1 cellular context compared by ENCODE assay signal in genomic region chr19:12806242-12807131, GRCh38.
TF ChIP-seq lines count a peak whose summit lies in the region.

RNASEH2A (plus strand) TSS chr19:12806584; CDS start chr19:12806674, 90 bp downstream.

TF ChIP-seq in HepG2, 621 proteins besides CTCF, POLR2A, EP300 and RAD21 (continued from another document and continues in another):
- TF ChIP-seq ZNF687 (CRISPR knock-in tag; IDR thresholded peaks at IDR 0.05) (peak; percentile 97), GPN1 (CRISPR knock-in tag; IDR thresholded peaks at IDR 0.05; ENCODE audit: borderline replicate concordance) (no peak), DMAP1 (CRISPR knock-in tag; IDR thresholded peaks at IDR 0.05) (peak; percentile 74), E2F2 (CRISPR knock-in tag; IDR thresholded peaks at IDR 0.05; ENCODE audit: borderline replicate concordance) (peak; percentile 83; the same call in 1 of the 2 replicates), TBL1XR1 (IDR thresholded peaks at IDR 0.05; ENCODE audit: borderline replicate concordance, low read length, partially characterized antibody) (no peak), BORCS8-MEF2B (CRISPR knock-in tag; IDR thresholded peaks at IDR 0.05) (peak; percentile 78; the same call in 1 of the 2 replicates), ZNF512 (CRISPR knock-in tag; IDR thresholded peaks at IDR 0.05) (no peak), TOE1 (CRISPR knock-in tag; IDR thresholded peaks at IDR 0.05) (no peak), MED1 (CRISPR knock-in tag; IDR thresholded peaks at IDR 0.05) (peak; percentile 50; the same call in 1 of the 2 replicates), ZNF431 (CRISPR knock-in tag; IDR thresholded peaks at IDR 0.05; ENCODE audit: borderline replicate concordance, low read depth) (0 out of 2 replicates have a peak, but pooled peaks have one; percentile 58), ZNF207 (IDR thresholded peaks at IDR 0.05; ENCODE audit: borderline replicate concordance) (no peak), HNRNPLL (IDR thresholded peaks at IDR 0.05; ENCODE audit: low read depth, low read length, poor library complexity, severe bottlenecking) (peak; percentile 95), MIER3 (CRISPR knock-in tag; IDR thresholded peaks at IDR 0.05; ENCODE audit: borderline replicate concordance) (peak; percentile 69; the same call in 1 of the 2 replicates), RBM39 (IDR thresholded peaks at IDR 0.05; ENCODE audit: low read depth, low read length, poor library complexity, severe bottlenecking) (peak; percentile 79), PPARG (CRISPR knock-in tag; conservative IDR thresholded peaks at IDR 0.05) (peak; percentile 67; the same call in 1 of the 2 replicates), EHMT2 (IDR thresholded peaks at IDR 0.05; ENCODE audit: borderline replicate concordance, low read depth, low read length) (no peak), ZBTB39 (CRISPR knock-in tag; IDR thresholded peaks at IDR 0.05) (0 out of 2 replicates have a peak, but pooled peaks have one; percentile 31), ZNF142 (CRISPR knock-in tag; IDR thresholded peaks at IDR 0.05) (no peak), ZBTB21 (CRISPR knock-in tag; IDR thresholded peaks at IDR 0.05) (no peak), REL (CRISPR knock-in tag; conservative IDR thresholded peaks at IDR 0.05) (0 out of 2 replicates have a peak, but pooled peaks have one; percentile 77), NR2F2 (IDR thresholded peaks at IDR 0.05; ENCODE audit: borderline replicate concordance, low read depth) (no peak; the same call in 1 of the 2 replicates), NBN (conservative IDR thresholded peaks at IDR 0.05) (no peak), THAP8 (CRISPR knock-in tag; IDR thresholded peaks at IDR 0.05; ENCODE audit: borderline replicate concordance) (no peak), HIC2 (CRISPR knock-in tag; IDR thresholded peaks at IDR 0.05; ENCODE audit: low read depth) (peak; percentile 26; the same call in 1 of the 2 replicates), IRF2 (CRISPR knock-in tag; IDR thresholded peaks at IDR 0.05) (peak; percentile 88), PATZ1 (CRISPR knock-in tag; IDR thresholded peaks at IDR 0.05) (peak; percentile 57), FIP1L1 (IDR thresholded peaks at IDR 0.05; ENCODE audit: borderline replicate concordance, insufficient read depth, low read depth, low read length) (no peak), PHF8 (CRISPR knock-in tag; IDR thresholded peaks at IDR 0.05) (peak; percentile 92), ATF5 (CRISPR knock-in tag; IDR thresholded peaks at IDR 0.05; ENCODE audit: low read depth) (peak; percentile 87; the same call in 1 of the 2 replicates), ELF3 (CRISPR knock-in tag; IDR thresholded peaks at IDR 0.05) (peak; percentile 72), ZNF567 (CRISPR knock-in tag; IDR thresholded peaks at IDR 0.05; ENCODE audit: borderline replicate concordance) (no peak), MIER2 (CRISPR knock-in tag; IDR thresholded peaks at IDR 0.05) (peak; percentile 70), NCOA5 (CRISPR knock-in tag; IDR thresholded peaks at IDR 0.05) (no peak), TAF1 (CRISPR knock-in tag; IDR thresholded peaks at IDR 0.05) (peak; percentile 84), ZNF784 (CRISPR knock-in tag; IDR thresholded peaks at IDR 0.05; ENCODE audit: borderline replicate concordance) (peak; percentile 97)
